ENCODE assay signal across 8 cellular contexts in the genomic region with DNA sequence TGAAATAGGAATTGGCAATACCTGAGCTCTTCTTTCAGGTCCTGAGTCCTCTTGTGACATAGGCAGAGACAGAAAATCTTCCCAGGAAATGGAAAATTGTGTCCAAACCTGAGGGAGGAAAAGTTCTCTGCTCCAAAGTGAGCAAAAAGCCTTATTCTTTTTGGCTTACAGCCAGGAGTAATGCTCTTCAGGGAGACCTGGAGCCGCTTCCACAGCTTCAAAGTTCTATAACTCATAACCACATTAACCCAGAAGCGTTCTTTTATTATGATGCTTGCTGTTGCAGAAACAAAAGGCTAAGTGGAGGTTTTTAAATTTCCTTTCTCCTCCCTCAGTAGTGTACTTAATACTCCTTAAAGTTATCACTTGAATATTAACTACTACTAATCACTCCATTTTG. TPM values are rescaled to one million over a fixed set of nuclear protein-coding genes. Genes with fewer than 3 reads are reported as not detected.
DNase-seq lines count a peak whose midpoint lies in the region; ATAC-seq and TF ChIP-seq lines count a peak whose summit lies in the region.
"Had no signal": no experiment of that assay in that cellular context is flagged by ENCODE, and none has a peak within 500 bp of the region (broad histone marks: within the 10 kb centered on the region; RNA-seq: fewer than 3 reads in every experiment).

No MANE protein-coding gene starts in this region.

- H3K36me3 ChIP-seq in HEK293 (ENCODE audit: control insufficient read depth in 2 of 2, insufficient read depth in 1 of 2, low read length in 2 of 2) (no peaks in the 10 kb centered on the region), gastrocnemius medialis (no peaks in the 10 kb centered on the region), OCI-LY7 (ENCODE audit: insufficient read depth, low read length) (no peaks in the 10 kb centered on the region)

- TF ChIP-seq CTCF in HEK293 (tag by site-specific recombination; IDR thresholded peaks at IDR 0.05): no peak
- no peak for TF ChIP-seq CTCF in gastrocnemius medialis (IDR thresholded peaks at IDR 0.05 in 4 of 5, conservative IDR thresholded peaks at IDR 0.05 in 1 of 5)
- no peak for TF ChIP-seq CTCF in OCI-LY7 (conservative IDR thresholded peaks at IDR 0.05; ENCODE audit: low read length)

- H4K20me1 ChIP-seq in OCI-LY7 (ENCODE audit: insufficient read depth, low read length): no peaks in the 10 kb centered on the region

- peak; percentile 13 for ATAC-seq in left ventricle myocardium superior
- ATAC-seq in gastrocnemius medialis: no peak

- TF ChIP-seq POLR2A in gastrocnemius medialis (IDR thresholded peaks at IDR 0.05): no peak

- H3K9me3 ChIP-seq in HEK293 (ENCODE audit: control insufficient read depth, insufficient read depth, low read depth, low read length): no peaks in the 10 kb centered on the region
- H3K9me3 ChIP-seq in gastrocnemius medialis: no peaks in the 10 kb centered on the region
- no peaks in the 10 kb centered on the region for H3K9me3 ChIP-seq in OCI-LY7 (ENCODE audit: low read length)

- no peaks in the 10 kb centered on the region for H3K79me2 ChIP-seq in OCI-LY7 (ENCODE audit: insufficient read depth, low read depth, low read length)

- intact Hi-C loops in left ventricle myocardium superior (cut with micrococcal nuclease) (no loop called here), gastrocnemius medialis (cut with DNase I; ENCODE audit: low total_unique reads) (no loop called here), OCI-LY7 (cut with micrococcal nuclease; ENCODE audit: unreplicated experiment) (loop anchor here (10.0 kb wide), 1 partner anchor 455 kb away; no protein-coding TSS in a partner anchor)

- no peak overlapping the region for H3K4me2 ChIP-seq in OCI-LY7 (ENCODE audit: low read length)

- H3K4me3 ChIP-seq in HEK293 (ENCODE audit: low read depth, low read length): peak overlapping the region; percentile 57
- H3K4me3 ChIP-seq in gastrocnemius medialis: peak overlapping the region; percentile 43 to 63 (median 55)
- H3K4me3 ChIP-seq in OCI-LY7 (ENCODE audit: low read depth, low read length, poor library complexity, severe bottlenecking): no peak overlapping the region

- POLR2A ChIA-PET in HEK293 (lab: Yijun Ruan, JAX): interaction anchor here (0.7 kb wide), 1 partner anchor 377 kb away, joined by 3 read pairs; no protein-coding TSS in a partner anchor
- POLR2A ChIA-PET in OCI-LY7 (lab: Charles Lee): interaction anchor here (0.7 to 1.2 kb wide), 2 partner anchors 17 to 1940 kb away, joined by 3 read pairs; no protein-coding TSS in a partner anchor

- H3K27ac ChIP-seq in HEK293 (ENCODE audit: extremely low read depth, low read depth, low read length): no peak overlapping the region
- no peak overlapping the region for H3K27ac ChIP-seq in gastrocnemius medialis
- H3K27ac ChIP-seq in OCI-LY7 (ENCODE audit: low read depth, low read length, poor library complexity, severe bottlenecking): no peak overlapping the region
- H3K27ac ChIP-seq: HL-60 had no signal

- H3K4me1 ChIP-seq in HEK293 (ENCODE audit: control insufficient read depth, insufficient read depth, low read length) (no peaks in the 10 kb centered on the region), gastrocnemius medialis (no peaks in the 10 kb centered on the region), OCI-LY7 (ENCODE audit: insufficient read depth, low read length, poor library complexity, severe bottlenecking) (no peaks in the 10 kb centered on the region)

- BruUV-seq in OCI-LY7 (replicated peaks; lab: Mats Ljungman, UMichigan): no TSS peak

- DNase-seq in amniotic epithelial cell (ENCODE audit: low read depth): peak; percentile 35
- no peak for DNase-seq in left ventricle myocardium superior
- no peak for DNase-seq in gastrocnemius medialis
- no peak for DNase-seq in kidney glomerular epithelial cell (lab: John Stamatoyannopoulos, UW)
- DNase-seq in anterior cingulate cortex (lab: John Stamatoyannopoulos, UW): no peak
- DNase-seq in OCI-LY7 (ENCODE audit: low spot score): no peak

- H3K9me2 ChIP-seq in OCI-LY7 (ENCODE audit: insufficient read depth, low read length): no peaks in the 10 kb centered on the region

- H2AFZ ChIP-seq in OCI-LY7 (ENCODE audit: low read length): no peak overlapping the region

- H3K27me3 ChIP-seq in gastrocnemius medialis: peaks cover 0 to 15% (median 5%) of the 10 kb centered on the region in 3 donors

- CTCF ChIA-PET in HEK293 (lab: Yijun Ruan, JAX) (interaction anchor here (0.8 kb wide), 1 partner anchor 8 kb away, joined by 3 read pairs; no protein-coding TSS in a partner anchor), OCI-LY7 (lab: Charles Lee; ENCODE audit: unreplicated experiment) (no interaction called here)

- in situ Hi-C loops in gastrocnemius medialis (cut with MboI; ENCODE audit: low sequenced_read_pairs in 4 of 4): loop anchor here in 2 of 4 donors (25.0 kb wide), 1 partner anchor 202 kb away; no protein-coding TSS in a partner anchor

TF ChIP-seq in HEK293, 187 proteins besides CTCF, POLR2A, EP300 and RAD21 (continues in another document):
- TF ChIP-seq, protein P1, sequence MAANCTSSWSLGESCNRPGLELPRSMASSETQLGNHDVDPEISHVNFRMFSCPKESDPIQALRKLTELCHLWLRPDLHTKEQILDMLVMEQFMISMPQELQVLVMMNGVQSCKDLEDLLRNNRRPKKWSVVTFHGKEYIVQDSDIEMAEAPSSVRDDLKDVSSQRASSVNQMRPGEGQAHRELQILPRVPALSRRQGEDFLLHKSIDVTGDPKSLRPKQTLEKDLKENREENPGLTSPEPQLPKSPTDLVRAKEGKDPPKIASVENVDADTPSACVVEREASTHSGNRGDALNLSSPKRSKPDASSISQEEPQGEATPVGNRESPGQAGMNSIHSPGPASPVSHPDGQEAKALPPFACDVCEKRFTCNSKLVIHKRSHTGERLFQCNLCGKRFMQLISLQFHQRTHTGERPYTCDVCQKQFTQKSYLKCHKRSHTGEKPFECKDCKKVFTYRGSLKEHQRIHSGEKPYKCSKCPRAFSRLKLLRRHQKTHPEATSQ (tag by site-specific recombination; IDR thresholded peaks at IDR 0.05): no peak
- TF ChIP-seq KLF16 (tag by site-specific recombination; IDR thresholded peaks at IDR 0.05): no peak
- TF ChIP-seq ZNF24 (tag by site-specific recombination; IDR thresholded peaks at IDR 0.05): no peak
- no peak for TF ChIP-seq ZSCAN16 (tag by site-specific recombination; IDR thresholded peaks at IDR 0.05)
- TF ChIP-seq ZNF830 (tag by site-specific recombination; IDR thresholded peaks at IDR 0.05; ENCODE audit: low read depth): no peak
- TF ChIP-seq GLIS2 (tag by site-specific recombination; IDR thresholded peaks at IDR 0.05): no peak
- TF ChIP-seq ZNF138 (tag by site-specific recombination; IDR thresholded peaks at IDR 0.05; ENCODE audit: borderline replicate concordance): no peak
- no peak for TF ChIP-seq ZNF623 (tag by site-specific recombination; IDR thresholded peaks at IDR 0.05)
- TF ChIP-seq ZNF768 (tag by site-specific recombination; IDR thresholded peaks at IDR 0.05): no peak
- TF ChIP-seq KLF9 (tag by site-specific recombination; IDR thresholded peaks at IDR 0.05; ENCODE audit: low read depth): no peak
- TF ChIP-seq, protein P2, sequence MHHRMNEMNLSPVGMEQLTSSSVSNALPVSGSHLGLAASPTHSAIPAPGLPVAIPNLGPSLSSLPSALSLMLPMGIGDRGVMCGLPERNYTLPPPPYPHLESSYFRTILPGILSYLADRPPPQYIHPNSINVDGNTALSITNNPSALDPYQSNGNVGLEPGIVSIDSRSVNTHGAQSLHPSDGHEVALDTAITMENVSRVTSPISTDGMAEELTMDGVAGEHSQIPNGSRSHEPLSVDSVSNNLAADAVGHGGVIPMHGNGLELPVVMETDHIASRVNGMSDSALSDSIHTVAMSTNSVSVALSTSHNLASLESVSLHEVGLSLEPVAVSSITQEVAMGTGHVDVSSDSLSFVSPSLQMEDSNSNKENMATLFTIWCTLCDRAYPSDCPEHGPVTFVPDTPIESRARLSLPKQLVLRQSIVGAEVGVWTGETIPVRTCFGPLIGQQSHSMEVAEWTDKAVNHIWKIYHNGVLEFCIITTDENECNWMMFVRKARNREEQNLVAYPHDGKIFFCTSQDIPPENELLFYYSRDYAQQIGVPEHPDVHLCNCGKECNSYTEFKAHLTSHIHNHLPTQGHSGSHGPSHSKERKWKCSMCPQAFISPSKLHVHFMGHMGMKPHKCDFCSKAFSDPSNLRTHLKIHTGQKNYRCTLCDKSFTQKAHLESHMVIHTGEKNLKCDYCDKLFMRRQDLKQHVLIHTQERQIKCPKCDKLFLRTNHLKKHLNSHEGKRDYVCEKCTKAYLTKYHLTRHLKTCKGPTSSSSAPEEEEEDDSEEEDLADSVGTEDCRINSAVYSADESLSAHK (tag by site-specific recombination; IDR thresholded peaks at IDR 0.05): no peak
- no peak for TF ChIP-seq ZBTB17 (tag by site-specific recombination; IDR thresholded peaks at IDR 0.05)
- TF ChIP-seq REST (tag by site-specific recombination; IDR thresholded peaks at IDR 0.05): no peak
- no peak for TF ChIP-seq ZNF501 (tag by site-specific recombination; IDR thresholded peaks at IDR 0.05)

RNA-seq across cellular contexts. Expression of gene IGSF10, which starts 0.6 kb away (rescaled TPM):
- total RNA-seq in left ventricle myocardium superior (1.9 TPM), gastrocnemius medialis (under 1 TPM in 3 of 4 donors, not detected in 1; 0.16 to 0.82 (median 0.16) TPM), OCI-LY7 (2022) (not detected in 2 replicates)
- not detected in 2 replicates for total RNA-seq in OCI-LY7 (2014; rRNA removed; shearing (Covaris generic))
